In the genomic region with DNA sequence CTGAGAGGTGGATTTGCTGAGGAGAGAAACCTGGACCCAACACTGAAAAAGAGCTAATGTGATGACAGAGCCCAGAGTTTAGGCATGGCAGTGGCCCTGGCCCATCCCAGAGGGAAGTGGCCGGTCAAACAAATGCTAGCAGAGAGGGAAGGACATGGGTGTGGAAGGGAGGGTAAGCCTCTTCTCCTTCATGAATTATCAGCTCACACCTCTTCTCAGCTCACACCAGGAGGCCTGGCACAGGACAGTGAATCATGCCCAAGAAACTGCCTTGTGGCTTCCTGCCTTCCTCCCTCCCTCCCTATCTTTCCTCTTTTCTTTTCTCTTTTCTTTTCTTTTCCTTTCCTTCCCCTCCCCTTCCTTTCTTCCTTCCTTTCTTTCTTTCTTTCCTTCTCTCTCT, we compare ENCODE assay signal across 24 cellular contexts. TPM values are rescaled to one million over a fixed set of nuclear protein-coding genes. Genes with fewer than 3 reads are reported as not detected.
"Had no signal": no experiment of that assay in that cellular context is flagged by ENCODE, and none has a peak within 500 bp of the region (broad histone marks: within the 10 kb centered on the region; RNA-seq: fewer than 3 reads in every experiment).

No MANE protein-coding gene starts in this region.

- DNase-seq: activated CD4-positive, CD25-positive, alpha-beta regulatory T cell treated with anti-CD3 and anti-CD28 coated beads, Interleukin-2, amount 50 U/mL, for 72 hours; activated CD8-positive, alpha-beta memory T cell treated with anti-CD3 and anti-CD28 coated beads for 24 hours; activated gamma-delta T cell; effector memory CD4-positive, alpha-beta T cell; gastrocnemius medialis; heart left ventricle; kidney glomerular epithelial cell; left ventricle myocardium superior; mucosa of descending colon; naive B cell; stimulated activated CD4-positive, alpha-beta T cell treated with anti-CD3 and anti-CD28 coated beads, Interleukin-12 subunit alpha, Interleukin-12 subunit beta, amount 100 ng/mL, for 4 hours; stimulated activated CD4-positive, alpha-beta T cell treated with anti-CD3 and anti-CD28 coated beads, Interleukin-1b, Interleukin-23, amount 100 ng/mL, for 48 hours; stimulated activated CD8-positive, alpha-beta memory T cell treated with anti-CD3 and anti-CD28 coated beads, Interleukin-4, amount 100 ng/mL, for 48 hours; stimulated activated naive CD8-positive, alpha-beta T cell treated with anti-CD3 and anti-CD28 coated beads, Interleukin-15, Interleukin-2, amounts not matched to agents 100 U/mL and 50 U/mL, for 24 hours; T1000; transverse colon had no signal

- H3K4me1 ChIP-seq: gastrocnemius medialis, heart left ventricle, prostate gland, right atrium auricular region, suprapubic skin, transverse colon had no signal

- H3K9me3 ChIP-seq: gastrocnemius medialis, mucosa of descending colon, prostate gland, suprapubic skin, transverse colon had no signal

- H3K4me3 ChIP-seq: cardiac muscle cell, gastrocnemius medialis, heart left ventricle, mucosa of descending colon, prostate gland, right atrium auricular region, suprapubic skin, transverse colon had no signal

- H3K27ac ChIP-seq: cardiac muscle cell, gastrocnemius medialis, heart left ventricle, prostate gland, right atrium auricular region, suprapubic skin, transverse colon had no signal

- H3K36me3 ChIP-seq: cardiac muscle cell, gastrocnemius medialis, heart left ventricle, prostate gland, right atrium auricular region, suprapubic skin, transverse colon had no signal

- H3K27me3 ChIP-seq: cardiac muscle cell, gastrocnemius medialis, right atrium auricular region, suprapubic skin, transverse colon had no signal

RNA-seq across cellular contexts. Expression of gene SPRR3, which starts 1.3 kb away (rescaled TPM):
- total RNA-seq: cardiac muscle cell; chondrocyte; gastrocnemius medialis; heart left ventricle; left ventricle myocardium superior; neural crest cell; osteoblast; prostate gland; right atrium auricular region; suprapubic skin; T-helper 1 cell treated with Interleukin-12 subunit alpha and Interleukin-12 subunit beta and Interleukin-4 antibody, amounts not matched to agents 30 ng/mL and 1 ng/mL, for 36 hours; transverse colon had no signal
- polyA plus RNA-seq: cardiac muscle cell had no signal

RNA-seq across cellular contexts. Expression of gene SPRR1A, which starts 16.4 kb away (rescaled TPM):
- total RNA-seq: cardiac muscle cell; chondrocyte; gastrocnemius medialis; heart left ventricle; left ventricle myocardium superior; mucosa of descending colon; neural crest cell; osteoblast; prostate gland; right atrium auricular region; T-helper 1 cell treated with Interleukin-12 subunit alpha and Interleukin-12 subunit beta and Interleukin-4 antibody, amounts not matched to agents 30 ng/mL and 1 ng/mL, for 36 hours; transverse colon had no signal
- polyA plus RNA-seq: cardiac muscle cell, heart left ventricle had no signal

RNA-seq across cellular contexts. Expression of gene SPRR4, which starts 29.8 kb away (rescaled TPM):
- total RNA-seq: cardiac muscle cell; chondrocyte; gastrocnemius medialis; heart left ventricle; left ventricle myocardium superior; mucosa of descending colon; neural crest cell; osteoblast; prostate gland; right atrium auricular region; T-helper 1 cell treated with Interleukin-12 subunit alpha and Interleukin-12 subunit beta and Interleukin-4 antibody, amounts not matched to agents 30 ng/mL and 1 ng/mL, for 36 hours; transverse colon had no signal
- polyA plus RNA-seq: cardiac muscle cell, heart left ventricle had no signal

RNA-seq across cellular contexts. Expression of gene SPRR1B, which starts 30.7 kb away (rescaled TPM):
- total RNA-seq: cardiac muscle cell; chondrocyte; gastrocnemius medialis; heart left ventricle; left ventricle myocardium superior; mucosa of descending colon; neural crest cell; osteoblast; prostate gland; right atrium auricular region; T-helper 1 cell treated with Interleukin-12 subunit alpha and Interleukin-12 subunit beta and Interleukin-4 antibody, amounts not matched to agents 30 ng/mL and 1 ng/mL, for 36 hours; transverse colon had no signal
- polyA plus RNA-seq: cardiac muscle cell, heart left ventricle had no signal

RNA-seq across cellular contexts. Expression of gene SPRR2D, which starts 40.6 kb away (rescaled TPM):
- total RNA-seq: cardiac muscle cell; chondrocyte; gastrocnemius medialis; heart left ventricle; left ventricle myocardium superior; neural crest cell; osteoblast; prostate gland; right atrium auricular region; T-helper 1 cell treated with Interleukin-12 subunit alpha and Interleukin-12 subunit beta and Interleukin-4 antibody, amounts not matched to agents 30 ng/mL and 1 ng/mL, for 36 hours; transverse colon had no signal
- polyA plus RNA-seq: cardiac muscle cell had no signal
